In genomic region chr10:118732253-118733194, GRCh38 we compare ENCODE assay signal across 8 cellular contexts. TPM values are rescaled to one million over a fixed set of nuclear protein-coding genes. Genes with fewer than 3 reads are reported as not detected.
DNase-seq lines count a peak whose midpoint lies in the region; ATAC-seq and TF ChIP-seq lines count a peak whose summit lies in the region.

No MANE protein-coding gene starts in this region.

- H3K4me3 ChIP-seq in lower lobe of right lung (no peak overlapping the region), WERI-Rb-1 (ENCODE audit: low read depth, low read length) (no peak overlapping the region)

- H3K9me3 ChIP-seq in lower lobe of right lung (no peaks in the 10 kb centered on the region), WERI-Rb-1 (ENCODE audit: severe bottlenecking) (no peaks in the 10 kb centered on the region)

- DNase-seq in lower lobe of right lung = no peak
- DNase-seq in RPMI8226 = no peak
- no peak for DNase-seq in WERI-Rb-1
- DNase-seq in NCI-H510A treated with DMSO at 0.1 percent for 48 hours (lab: John Stamatoyannopoulos, UW) = no peak

- peaks cover 83% of the 10 kb centered on the region for H3K4me1 ChIP-seq in lower lobe of right lung

- H3K27me3 Mint-ChIP-seq in T-helper 1 cell treated with Interleukin-12 subunit alpha and Interleukin-12 subunit beta and Interleukin-4 antibody, amounts not matched to agents 30 μg/mL and 1 μg/mL, for 36 hours (ENCODE audit: low read depth) = no peaks in the 10 kb centered on the region

- H3K36me3 Mint-ChIP-seq in T-helper 1 cell treated with Interleukin-12 subunit alpha and Interleukin-12 subunit beta and Interleukin-4 antibody, amounts not matched to agents 30 μg/mL and 1 μg/mL, for 36 hours (ENCODE audit: low read depth) = peaks cover 6% of the 10 kb centered on the region

- peak overlapping the region; percentile 50 for H3K4me3 Mint-ChIP-seq in T-helper 1 cell treated with Interleukin-12 subunit alpha and Interleukin-12 subunit beta and Interleukin-4 antibody, amounts not matched to agents 30 μg/mL and 1 μg/mL, for 36 hours

- intact Hi-C loops in lower lobe of right lung (cut with DNase I) = no loop called here

- TF ChIP-seq CTCF in lower lobe of right lung (IDR thresholded peaks at IDR 0.05) (no peak), WERI-Rb-1 (IDR thresholded peaks at IDR 0.05; ENCODE audit: low read depth, low read length) (no peak)

- H3K4me1 Mint-ChIP-seq in T-helper 1 cell treated with Interleukin-12 subunit alpha and Interleukin-12 subunit beta and Interleukin-4 antibody, amounts not matched to agents 30 μg/mL and 1 μg/mL, for 36 hours (ENCODE audit: low read depth) = peaks cover 52% of the 10 kb centered on the region

- H3K36me3 ChIP-seq in lower lobe of right lung (peaks cover 1% of the 10 kb centered on the region), WERI-Rb-1 (no peaks in the 10 kb centered on the region)

- H3K27me3 ChIP-seq in lower lobe of right lung (ENCODE audit: low read depth) (no peaks in the 10 kb centered on the region), WERI-Rb-1 (ENCODE audit: insufficient read depth, low read depth, severe bottlenecking) (no peaks in the 10 kb centered on the region)

- H3K27ac ChIP-seq in lower lobe of right lung (peak overlapping the region; percentile 20), WERI-Rb-1 (no peak overlapping the region)

- ATAC-seq in GM18502 (IDR thresholded peaks at IDR 0.05; ENCODE audit: poor library complexity, unreplicated experiment) (peak; percentile 54), GM21717 (IDR thresholded peaks at IDR 0.05; ENCODE audit: unreplicated experiment) (peak; percentile 59), lower lobe of right lung (peak; percentile 48 to 57), HG03354 (IDR thresholded peaks at IDR 0.05; ENCODE audit: poor library complexity, severe bottlenecking, unreplicated experiment) (no peak)

- H3K9me3 Mint-ChIP-seq in T-helper 1 cell treated with Interleukin-12 subunit alpha and Interleukin-12 subunit beta and Interleukin-4 antibody, amounts not matched to agents 30 μg/mL and 1 μg/mL, for 36 hours = no peaks in the 10 kb centered on the region

- H3K27ac Mint-ChIP-seq in T-helper 1 cell treated with Interleukin-12 subunit alpha and Interleukin-12 subunit beta and Interleukin-4 antibody, amounts not matched to agents 30 μg/mL and 1 μg/mL, for 36 hours = peak overlapping the region; percentile 50

RNA-seq across cellular contexts. Expression of gene CACUL1, which starts 22.2 kb away (rescaled TPM):
- total RNA-seq in lower lobe of right lung = 45.9 TPM
